Comparison of ENCODE assay signal across 8 cellular contexts in the genomic region with DNA sequence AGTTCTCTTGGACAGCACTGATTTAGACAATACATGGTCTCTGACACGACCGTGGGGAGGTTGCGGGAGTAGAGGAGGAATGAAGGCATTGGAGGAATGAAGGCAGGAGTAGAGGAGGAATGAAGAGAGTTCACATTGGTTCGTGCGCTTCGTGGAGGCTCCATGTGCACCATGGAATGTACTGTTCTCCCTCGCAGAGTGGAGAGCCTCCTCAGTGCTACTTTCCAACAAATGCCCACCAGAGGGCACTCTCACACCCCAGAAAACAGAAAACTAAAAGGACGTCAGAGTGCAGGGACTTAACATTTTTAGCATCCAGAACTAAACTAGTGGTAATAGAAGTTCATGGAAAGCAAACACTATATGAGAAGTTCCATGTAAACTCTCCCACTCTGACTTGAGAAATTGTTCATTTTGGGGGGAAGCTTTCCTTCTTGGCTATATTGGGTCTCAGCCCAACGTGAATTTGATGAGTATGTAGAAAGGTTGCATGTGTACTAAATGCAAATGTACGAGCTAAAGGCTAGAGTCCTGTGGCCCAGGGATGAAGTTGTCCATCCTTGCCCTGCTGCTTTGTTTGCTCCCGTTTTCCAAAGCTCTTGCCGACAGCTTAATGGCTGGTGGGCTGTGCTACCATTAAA.
DNase-seq lines count a peak whose midpoint lies in the region; ATAC-seq, FAIRE-seq and TF ChIP-seq lines count a peak whose summit lies in the region.

No MANE protein-coding gene starts in this region.

- H3K4me3 Mint-ChIP-seq in activated CD8-positive, alpha-beta T cell treated with anti-CD3 and anti-CD28 coated beads for 36 hours: no peak overlapping the region

- no peaks in the 10 kb centered on the region for H3K9me3 ChIP-seq in psoas muscle

- DNase-seq in GM10248 (ENCODE audit: extremely low spot score) (peak; percentile 33), NCI-H2196 treated with DMSO at 0.1 percent for 48 hours (lab: John Stamatoyannopoulos, UW; ENCODE audit: unreplicated experiment) (peak; percentile 38), glomerular visceral epithelial cell (ENCODE audit: extremely low spot score) (peak; percentile 21), psoas muscle (peak; percentile 25 to 53)
- DNase-seq in activated CD8-positive, alpha-beta T cell treated with anti-CD3 and anti-CD28 coated beads for 36 hours: peak; percentile 52
- DNase-seq in stimulated activated naive CD4-positive, alpha-beta T cell treated with Interleukin-2 at 50 U/mL for 16 hours (lab: John Stamatoyannopoulos, UW): no peak

- no peak overlapping the region for H3K27ac ChIP-seq in psoas muscle

- H3K9me3 Mint-ChIP-seq in activated CD8-positive, alpha-beta T cell treated with anti-CD3 and anti-CD28 coated beads for 36 hours: no peaks in the 10 kb centered on the region

- H3K4me1 Mint-ChIP-seq in activated CD8-positive, alpha-beta T cell treated with anti-CD3 and anti-CD28 coated beads for 36 hours (ENCODE audit: low read depth): no peaks in the 10 kb centered on the region

- ATAC-seq in HG02938 (IDR thresholded peaks at IDR 0.05; ENCODE audit: unreplicated experiment) (peak; percentile 88), psoas muscle (peak; percentile 53 to 92 (median 79))
- peak; percentile 39 for ATAC-seq in activated CD8-positive, alpha-beta T cell treated with anti-CD3 and anti-CD28 coated beads for 36 hours

- TF ChIP-seq CTCF in GM10248 (IDR thresholded peaks at IDR 0.05; ENCODE audit: control extremely low read depth, extremely low read depth, low read depth, missing control alignments) (peak; percentile 75), psoas muscle (IDR thresholded peaks at IDR 0.05) (peak; percentile 79)
- TF ChIP-seq CTCF in activated CD8-positive, alpha-beta T cell treated with anti-CD3 and anti-CD28 coated beads for 36 hours (IDR thresholded peaks at IDR 0.05): peak; percentile 69

- CTCF ChIA-PET in GM10248 (lab: Yijun Ruan, JAX): interaction anchor here (1.0 to 5.6 kb wide), 15 partner anchors 9 to 223 kb away, joined by 3 to 31 read pairs (median 6); no protein-coding TSS in a partner anchor
- CTCF ChIA-PET in activated CD8-positive, alpha-beta T cell treated with anti-CD3 and anti-CD28 coated beads for 36 hours (lab: Charles Lee): interaction anchor here (0.7 to 2.0 kb wide), 10 partner anchors 10 to 224 kb away, joined by 3 to 9 read pairs (median 4); no protein-coding TSS in a partner anchor

- intact Hi-C loops in activated CD8-positive, alpha-beta T cell treated with anti-CD3 and anti-CD28 coated beads for 36 hours (cut with micrococcal nuclease): loop anchor here (10.0 kb wide), 1 partner anchor 210 kb away; a partner anchor contains a TSS
- intact Hi-C loops in psoas muscle (cut with DNase I): loop anchor here (5.0 kb wide), 2 partner anchors 222 to 447 kb away; no protein-coding TSS in a partner anchor

- peaks cover 2 to 6% (median 2%) of the 10 kb centered on the region in 3 donors for H3K27me3 ChIP-seq in psoas muscle (ENCODE audit: insufficient read depth in 3 of 3, low read length in 2 of 3)

- no peaks in the 10 kb centered on the region for H3K36me3 Mint-ChIP-seq in activated CD8-positive, alpha-beta T cell treated with anti-CD3 and anti-CD28 coated beads for 36 hours (ENCODE audit: low read depth)

- 14 to 18% (median 14%) methylated on average over 12 of the region's 12 CpGs for WGBS in psoas muscle, 3 donors

- no peak overlapping the region for H3K4me3 ChIP-seq in psoas muscle

- H3K27ac Mint-ChIP-seq in activated CD8-positive, alpha-beta T cell treated with anti-CD3 and anti-CD28 coated beads for 36 hours: no peak overlapping the region

- H3K4me1 ChIP-seq in psoas muscle: no peaks in the 10 kb centered on the region

- no peaks in the 10 kb centered on the region for H3K36me3 ChIP-seq in psoas muscle (ENCODE audit: insufficient read depth in 1 of 2, low read depth in 1 of 2)

- FAIRE-seq in A204.1 (lab: Jason Lieb, UNC): peak; percentile 95

- peaks cover 5% of the 10 kb centered on the region for H3K27me3 Mint-ChIP-seq in activated CD8-positive, alpha-beta T cell treated with anti-CD3 and anti-CD28 coated beads for 36 hours

- POLR2A ChIA-PET in GM10248 (lab: Yijun Ruan, JAX): no interaction called here
- POLR2A ChIA-PET in activated CD8-positive, alpha-beta T cell treated with anti-CD3 and anti-CD28 coated beads for 36 hours (lab: Charles Lee): interaction anchor here (0.7 kb wide), 1 partner anchor 546 kb away, joined by 3 read pairs; no protein-coding TSS in a partner anchor
